ENCODE assay signal across 28 cellular contexts in the genomic region with DNA sequence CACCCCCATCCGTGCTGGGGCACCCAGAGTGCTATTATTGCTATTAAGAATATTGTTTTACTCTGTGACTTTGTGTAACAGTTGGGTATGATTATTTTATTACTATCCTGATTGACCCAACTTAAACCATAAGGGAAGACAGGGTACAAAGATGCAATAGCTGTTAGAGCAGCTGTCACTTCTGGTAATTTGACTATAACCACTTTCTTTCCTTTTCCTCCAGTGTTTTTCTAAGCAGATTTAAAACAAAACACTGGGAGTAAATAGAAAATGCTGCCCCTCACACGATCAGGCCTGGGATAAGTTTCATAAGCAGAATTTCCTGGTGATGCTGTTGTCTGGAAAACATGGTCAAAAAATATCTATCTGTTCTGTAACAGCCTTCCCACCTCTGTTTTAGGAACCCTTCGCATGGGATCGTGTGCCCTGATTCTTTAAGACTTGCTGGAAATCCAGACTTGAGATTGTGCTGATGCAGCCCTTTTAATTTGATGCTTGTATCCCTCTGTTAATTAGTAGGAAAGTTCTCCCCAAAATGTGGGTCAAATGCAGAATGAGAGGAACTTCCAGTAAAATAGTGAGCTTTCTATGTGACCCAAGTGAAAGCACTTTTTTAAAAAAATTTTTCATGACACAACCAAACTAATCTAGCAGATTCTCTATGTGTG.
DNase-seq lines count a peak whose midpoint lies in the region; FAIRE-seq and TF ChIP-seq lines count a peak whose summit lies in the region.
"Had no signal": no experiment of that assay in that cellular context is flagged by ENCODE, and none has a peak within 500 bp of the region (broad histone marks: within the 10 kb centered on the region; RNA-seq: fewer than 3 reads in every experiment).

No MANE protein-coding gene starts in this region.

- H3K27ac ChIP-seq in smooth muscle cell (ENCODE audit: low read depth) (no peak overlapping the region), spleen (no peak overlapping the region)
- H3K27ac ChIP-seq: C4-2B, Peyer's patch, SK-N-MC had no signal

- H4K20me1 ChIP-seq in smooth muscle cell (ENCODE audit: low read depth), result no peaks in the 10 kb centered on the region

- WGBS in smooth muscle cell (ENCODE audit: low lambda C conversion rate), result 82% methylated on average over 4 of the region's 4 CpGs
- 70 to 80% (median 72%) methylated on average over 4 of the region's 4 CpGs for WGBS in spleen, 5 donors

- H3K4me1 Mint-ChIP-seq in MCF 10A (ENCODE audit: insufficient read depth, unreplicated experiment), result no peaks in the 10 kb centered on the region
- H3K4me1 Mint-ChIP-seq: B cell, IgD-negative memory B cell had no signal

- no peak overlapping the region for H3K9ac ChIP-seq in smooth muscle cell (ENCODE audit: low read depth)

- peak overlapping the region; percentile 54 for H2AFZ ChIP-seq in smooth muscle cell (ENCODE audit: low read depth)

- H3K9me3 ChIP-seq in smooth muscle cell (replicated peaks; ENCODE audit: low read depth) (peaks cover 6% of the 10 kb centered on the region), spleen (peaks cover 0 to 50% (median 29%) of the 10 kb centered on the region in 8 donors)
- H3K9me3 ChIP-seq: Peyer's patch had no signal

- TF ChIP-seq POLR2A in spleen (IDR thresholded peaks at IDR 0.05), result no peak

- no peak overlapping the region for H3K4me2 ChIP-seq in smooth muscle cell

- H3K9me3 Mint-ChIP-seq in MCF 10A (ENCODE audit: unreplicated experiment), result peaks cover 19% of the 10 kb centered on the region

- no TSS peak for BruUV-seq in MCF 10A (replicated peaks; lab: Mats Ljungman, UMichigan)

- H3K27me3 Mint-ChIP-seq in MCF 10A (ENCODE audit: insufficient read depth, unreplicated experiment), result no peaks in the 10 kb centered on the region
- H3K27me3 Mint-ChIP-seq: B cell, IgD-negative memory B cell had no signal

- no peaks in the 10 kb centered on the region for H3K79me2 ChIP-seq in smooth muscle cell (ENCODE audit: low read depth)

- intact Hi-C loops in spleen (cut with DNase I; ENCODE audit: low total_unique reads), result no loop called here
- intact Hi-C loops in MCF 10A (cut with micrococcal nuclease), result no loop called here

- peak; percentile 58 for FAIRE-seq in D721Med (lab: Jason Lieb, UNC)
- FAIRE-seq: GM12891, GM19239 had no signal

- no peaks in the 10 kb centered on the region for H3K36me3 Mint-ChIP-seq in MCF 10A (ENCODE audit: insufficient read depth, unreplicated experiment)
- H3K36me3 Mint-ChIP-seq: CD8-positive, alpha-beta T cell; IgD-negative memory B cell had no signal

- no peaks in the 10 kb centered on the region for H3F3A ChIP-seq in smooth muscle cell (ENCODE audit: low read depth)

- CTCF ChIA-PET in MCF 10A (lab: Yijun Ruan, JAX), result interaction anchor here (0.6 to 2.4 kb wide), 4 partner anchors 9 to 436 kb away, joined by 3 to 7 read pairs (median 6); no protein-coding TSS in a partner anchor

- POLR2A ChIA-PET in MCF 10A (lab: Yijun Ruan, JAX), result interaction anchor here (0.9 kb wide), 1 partner anchor 81 kb away, joined by 3 read pairs; no protein-coding TSS in a partner anchor

- DNase-seq in D721Med (ENCODE audit: insufficient read length, low spot score) (no peak), LHCN-M2 (ENCODE audit: low read depth) (peak; percentile 84), myocyte (ENCODE audit: low read depth) (peak; percentile 22), smooth muscle cell (lab: John Stamatoyannopoulos, UW; ENCODE audit: unreplicated experiment) (no peak), spleen (no peak), MCF 10A (ENCODE audit: unreplicated experiment) (no peak), mucosa of gallbladder (ENCODE audit: low spot score) (no peak)
- DNase-seq: CD8-positive, alpha-beta T cell; DMS79 treated with DMSO at 0.1 percent for 48 hours; GF-D8; H7; NCI-H1092 treated with DMSO at 0.1 percent for 48 hours; NCI-H1436; NCI-H187; NCI-H2081 treated with DMSO at 0.1 percent for 48 hours; NCI-H2171; NCI-H226; NCI-H510A; NCI-H69; OCI-M1; Peyer's patch; SIG-M5 had no signal

- TF ChIP-seq CTCF in D721Med (IDR thresholded peaks at IDR 0.05; ENCODE audit: insufficient read depth, missing control alignments) (no peak), smooth muscle cell (IDR thresholded peaks at IDR 0.05; ENCODE audit: borderline replicate concordance, insufficient read depth, poor library complexity, severe bottlenecking) (no peak), spleen (IDR thresholded peaks at IDR 0.05 in 8 of 11, conservative IDR thresholded peaks at IDR 0.05 in 3 of 11) (no peak), MCF 10A (IDR thresholded peaks at IDR 0.05; ENCODE audit: unreplicated experiment) (no peak)

- no peak overlapping the region for H3K4me3 ChIP-seq in smooth muscle cell
- no peak overlapping the region for H3K4me3 ChIP-seq in spleen
- H3K4me3 ChIP-seq: Peyer's patch, SK-N-MC had no signal

- no peak overlapping the region for H3K27ac Mint-ChIP-seq in MCF 10A (ENCODE audit: low read depth, unreplicated experiment)
- H3K27ac Mint-ChIP-seq: B cell; CD8-positive, alpha-beta T cell; IgD-negative memory B cell had no signal

- H3K36me3 ChIP-seq in smooth muscle cell (ENCODE audit: low read depth), result no peaks in the 10 kb centered on the region
- no peaks in the 10 kb centered on the region for H3K36me3 ChIP-seq in spleen
- H3K36me3 ChIP-seq: Peyer's patch had no signal

- H3K4me3 Mint-ChIP-seq in MCF 10A (ENCODE audit: unreplicated experiment), result no peak overlapping the region
- H3K4me3 Mint-ChIP-seq: B cell; CD8-positive, alpha-beta T cell; IgD-negative memory B cell had no signal

- no peaks in the 10 kb centered on the region for H3K4me1 ChIP-seq in smooth muscle cell (ENCODE audit: low read depth)
- H3K4me1 ChIP-seq in spleen, result no peaks in the 10 kb centered on the region
- H3K4me1 ChIP-seq: Peyer's patch had no signal

- no peaks in the 10 kb centered on the region for H3K27me3 ChIP-seq in smooth muscle cell (ENCODE audit: low read depth)
- H3K27me3 ChIP-seq in spleen (replicated peaks in 1 of 7), result no peaks in the 10 kb centered on the region
- H3K27me3 ChIP-seq: Peyer's patch had no signal

Comparison
In these comparisons a context has a peak if more than half of its experiments do, and no peak if none do; other contexts are left out.
1. DNase-seq: peak in LHCN-M2 (single experiment) and myocyte (single experiment); none in D721Med (single experiment), smooth muscle cell (single experiment), spleen (single experiment), MCF 10A (single experiment) and mucosa of gallbladder (single experiment).